ENCODE assay signal across 12 cellular contexts in the genomic region with DNA sequence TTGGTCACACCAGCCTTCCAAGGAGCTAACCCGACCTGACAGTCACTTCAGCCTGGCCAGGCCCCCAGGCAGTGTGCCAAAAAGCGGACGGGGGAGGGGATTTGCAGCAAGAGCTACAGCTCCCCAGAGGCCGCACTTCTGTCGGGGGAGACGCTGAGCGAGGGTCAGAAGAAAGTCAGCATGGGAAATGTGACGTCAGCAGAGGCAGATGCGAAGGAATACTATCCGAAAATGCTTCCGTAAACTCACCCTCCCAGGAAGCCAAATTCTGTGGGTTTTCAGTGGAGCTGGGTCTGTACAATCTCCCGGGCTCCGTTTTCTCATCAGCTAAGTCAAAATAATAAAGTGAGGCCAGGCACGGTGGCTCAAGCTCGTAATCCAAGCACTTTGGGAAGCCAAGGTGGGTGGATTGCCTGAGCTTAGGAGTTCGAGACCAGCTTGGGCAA. TPM values are rescaled to one million over a fixed set of nuclear protein-coding genes. Genes with fewer than 3 reads are reported as not detected.
A peak's percentile ranks its signal among the peaks of the same experiment; 100 is the strongest.
DNase-seq lines count a peak whose midpoint lies in the region; ATAC-seq, FAIRE-seq and TF ChIP-seq lines count a peak whose summit lies in the region.
"Had no signal": no experiment of that assay in that cellular context is flagged by ENCODE, and none has a peak within 500 bp of the region (broad histone marks: within the 10 kb centered on the region; RNA-seq: fewer than 3 reads in every experiment).

No MANE protein-coding gene starts in this region.

- no peak for DNase-seq in adipocyte (ENCODE audit: low read depth)
- DNase-seq in left ventricle myocardium superior: peak; percentile 93
- no peak for DNase-seq in progenitor cell of endocrine pancreas (ENCODE audit: low spot score, unreplicated experiment)
- DNase-seq in SW 1271 (lab: John Stamatoyannopoulos, UW): no peak
- no peak for DNase-seq in T-helper 1 cell
- no peak for DNase-seq in frontal cortex (ENCODE audit: low spot score in 2 of 2)
- no peak for DNase-seq in HCEC 1CT
- DNase-seq: activated naive CD4-positive, alpha-beta T cell treated with anti-CD3 and anti-CD28 coated beads, Interleukin-2, amount 50 U/mL, for 16 hours; DMS153 had no signal

- no peak overlapping the region for H3K4me3 Mint-ChIP-seq in progenitor cell of endocrine pancreas (ENCODE audit: low read depth)

- TF ChIP-seq CTCF in progenitor cell of endocrine pancreas (IDR thresholded peaks at IDR 0.05; ENCODE audit: unreplicated experiment): no peak

- H3K4me1 ChIP-seq in BLaER1 treated with 17β-estradiol and CSF1 and Interleukin-3, amounts not matched to agents 10 nM and 100 nM: peaks cover 40 to 76% (median 68%) of the 10 kb centered on the region in 10 experiments
- H3K4me1 ChIP-seq in adipocyte (ENCODE audit: control insufficient read depth, insufficient read depth, low read length): peaks cover 90% of the 10 kb centered on the region

- ATAC-seq in left ventricle myocardium superior: peak; percentile 53

- peaks cover 62% of the 10 kb centered on the region for H3K4me1 Mint-ChIP-seq in progenitor cell of endocrine pancreas (ENCODE audit: low read depth)

- H3K4me2 ChIP-seq in BLaER1 treated with 17β-estradiol and CSF1 and Interleukin-3, amounts not matched to agents 10 nM and 100 nM: peak overlapping the region; percentile 54 to 88 (median 77)
- H3K4me2 ChIP-seq: KMS-11 had no signal

- H3K27me3 ChIP-seq in BLaER1 treated with 17β-estradiol and CSF1 and Interleukin-3, amounts not matched to agents 10 nM and 100 nM: no peaks in the 10 kb centered on the region
- no peaks in the 10 kb centered on the region for H3K27me3 ChIP-seq in adipocyte (replicated peaks; ENCODE audit: control insufficient read depth, insufficient read depth, low read length)
- H3K27me3 ChIP-seq: SJSA1 had no signal

- FAIRE-seq in frontal cortex (lab: Jason Lieb, UNC): no peak

- H3K9ac ChIP-seq in BLaER1 treated with 17β-estradiol and CSF1 and Interleukin-3, amounts not matched to agents 10 nM and 100 nM: peak overlapping the region; percentile 1 to 69 (median 52); a peak in 16 of 22 replicates
- peak overlapping the region; percentile 80 for H3K9ac ChIP-seq in adipocyte (ENCODE audit: low read length)
- H3K9ac ChIP-seq: KMS-11 had no signal

- intact Hi-C loops in left ventricle myocardium superior (cut with micrococcal nuclease): no loop called here

- H3K4me3 ChIP-seq in BLaER1 treated with 17β-estradiol and CSF1 and Interleukin-3, amounts not matched to agents 10 nM and 100 nM: no peak overlapping the region
- peak overlapping the region; percentile 12 for H3K4me3 ChIP-seq in adipocyte (ENCODE audit: low read length)
- H3K4me3 ChIP-seq: SJSA1 had no signal

- H3K27ac Mint-ChIP-seq in progenitor cell of endocrine pancreas: peak overlapping the region; percentile 56

- H3K36me3 ChIP-seq in BLaER1 treated with 17β-estradiol and CSF1 and Interleukin-3, amounts not matched to agents 10 nM and 100 nM: no peaks in the 10 kb centered on the region
- no peaks in the 10 kb centered on the region for H3K36me3 ChIP-seq in adipocyte (ENCODE audit: control insufficient read depth, insufficient read depth, low read length, severe bottlenecking)
- H3K36me3 ChIP-seq: SJSA1 had no signal

- H4K20me1 ChIP-seq in BLaER1 treated with 17β-estradiol and CSF1 and Interleukin-3, amounts not matched to agents 10 nM and 100 nM: peaks cover 0 to 18% (median 0%) of the 10 kb centered on the region in 11 experiments; a peak in 4 of 22 replicates

- H3K36me3 Mint-ChIP-seq in progenitor cell of endocrine pancreas (ENCODE audit: insufficient read depth): no peaks in the 10 kb centered on the region

- H3K9me3 ChIP-seq in BLaER1 treated with 17β-estradiol and CSF1 and Interleukin-3, amounts not matched to agents 10 nM and 100 nM (replicated peaks in 1 of 11): no peaks in the 10 kb centered on the region
- H3K9me3 ChIP-seq in adipocyte (ENCODE audit: control insufficient read depth, low read length): no peaks in the 10 kb centered on the region
- H3K9me3 ChIP-seq: SJSA1 had no signal

- H3K27me3 Mint-ChIP-seq in progenitor cell of endocrine pancreas: no peaks in the 10 kb centered on the region

- H3K27ac ChIP-seq in BLaER1 treated with 17β-estradiol and CSF1 and Interleukin-3, amounts not matched to agents 10 nM and 100 nM: peak overlapping the region in 9 of 11 experiments; percentile 53 to 95 (median 65); a peak in 19 of 22 replicates
- H3K27ac ChIP-seq: KMS-11, SJSA1 had no signal

- H3K9me3 Mint-ChIP-seq in progenitor cell of endocrine pancreas (ENCODE audit: low read depth): no peaks in the 10 kb centered on the region

RNA-seq across cellular contexts. Expression of a gene that starts 28.5 kb away (rescaled TPM):
- total RNA-seq in left ventricle myocardium superior (43.3 TPM), progenitor cell of endocrine pancreas (200 and 217 TPM in 2 replicates), frontal cortex (8.2 TPM)
